In the genomic region with DNA sequence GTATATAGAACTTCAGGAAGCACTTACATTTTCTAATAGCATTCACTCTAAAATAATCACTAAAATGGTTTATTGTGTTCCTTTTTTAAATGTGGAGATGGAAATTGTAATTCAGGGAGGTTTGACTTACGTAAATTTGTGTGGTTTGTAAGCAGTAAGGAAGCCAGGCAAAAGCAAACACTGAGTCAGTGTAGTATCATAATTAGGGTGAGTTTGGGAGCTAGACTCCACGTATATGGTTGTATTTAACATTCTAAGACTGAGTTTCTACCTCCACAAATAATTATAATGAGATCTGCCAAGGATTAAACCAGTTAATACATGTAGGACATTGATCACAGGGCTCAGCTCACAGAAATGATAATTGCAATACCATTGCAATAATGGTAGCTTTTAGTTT, we compare ENCODE assay signal across 15 cellular contexts.
DNase-seq lines count a peak whose midpoint lies in the region; ATAC-seq and TF ChIP-seq lines count a peak whose summit lies in the region.
"Had no signal": no experiment of that assay in that cellular context is flagged by ENCODE, and none has a peak within 500 bp of the region (broad histone marks: within the 10 kb centered on the region; RNA-seq: fewer than 3 reads in every experiment).

No MANE protein-coding gene starts in this region.

- H3K27ac ChIP-seq in HUES48 (ENCODE audit: low read depth, low read length) (peak overlapping the region; percentile 25), RWPE2 (ENCODE audit: poor library complexity, severe bottlenecking) (peak overlapping the region; percentile 15), epithelial cell of prostate (peak overlapping the region; percentile 62), A673 (ENCODE audit: low read depth, low read length, poor library complexity, severe bottlenecking) (no peak overlapping the region)
- H3K27ac ChIP-seq: HL-60 had no signal

- no TSS peak for BruUV-seq in A673 (replicated peaks; lab: Mats Ljungman, UMichigan)

- H3K9ac ChIP-seq in HUES48 (ENCODE audit: low read depth, low read length): no peak overlapping the region

- H3K27me3 ChIP-seq in HUES48 (ENCODE audit: control insufficient read depth, insufficient read depth, low read length) (no peaks in the 10 kb centered on the region), RWPE2 (ENCODE audit: insufficient read depth, poor library complexity, severe bottlenecking) (no peaks in the 10 kb centered on the region), A673 (replicated peaks; ENCODE audit: insufficient read depth, low read depth, low read length, poor library complexity) (no peaks in the 10 kb centered on the region)

- no peak for TF ChIP-seq CTCF in RWPE2 (IDR thresholded peaks at IDR 0.05; ENCODE audit: poor library complexity, severe bottlenecking)
- TF ChIP-seq CTCF in A673 (conservative IDR thresholded peaks at IDR 0.05; ENCODE audit: low read depth, low read length): no peak

- intact Hi-C loops in A673 (cut with micrococcal nuclease; ENCODE audit: unreplicated experiment): no loop called here

- H3K4me3 ChIP-seq in HUES48 (ENCODE audit: low read depth, low read length) (0 out of 2 replicates have a peak overlapping the region, but pooled peaks have one; percentile 12), RWPE2 (ENCODE audit: severe bottlenecking) (no peak overlapping the region), A673 (ENCODE audit: low read depth, low read length, poor library complexity, severe bottlenecking) (no peak overlapping the region)

- no peaks in the 10 kb centered on the region for H3K36me3 ChIP-seq in HUES48 (ENCODE audit: control insufficient read depth, insufficient read depth, low read length)
- no peaks in the 10 kb centered on the region for H3K36me3 ChIP-seq in RWPE2 (ENCODE audit: low read depth)
- no peaks in the 10 kb centered on the region for H3K36me3 ChIP-seq in A673 (ENCODE audit: insufficient read depth, low read length, poor library complexity, severe bottlenecking)

- peaks cover 17% of the 10 kb centered on the region for H3K4me1 ChIP-seq in HUES48 (ENCODE audit: control insufficient read depth, insufficient read depth, low read length)
- H3K4me1 ChIP-seq in RWPE2 (ENCODE audit: insufficient read depth, poor library complexity, severe bottlenecking): peaks cover 21% of the 10 kb centered on the region
- no peaks in the 10 kb centered on the region for H3K4me1 ChIP-seq in A673 (ENCODE audit: insufficient read depth, low read length, poor library complexity, severe bottlenecking)

- H3K9me3 ChIP-seq in HUES48 (ENCODE audit: control insufficient read depth, insufficient read depth, low read length): no peaks in the 10 kb centered on the region
- H3K9me3 ChIP-seq in RWPE2 (ENCODE audit: severe bottlenecking): no peaks in the 10 kb centered on the region
- peaks cover 23% of the 10 kb centered on the region for H3K9me3 ChIP-seq in A673 (ENCODE audit: low read depth, low read length, poor library complexity, severe bottlenecking)

- peak; percentile 7 for DNase-seq in Daoy (ENCODE audit: low read depth)
- DNase-seq in RWPE2 (ENCODE audit: low spot score): no peak
- DNase-seq in epithelial cell of prostate (ENCODE audit: low read depth, low spot score): peak; percentile 43
- no peak for DNase-seq in A673 (ENCODE audit: low spot score)
- DNase-seq in GM19240 (ENCODE audit: insufficient read length, low spot score): no peak
- no peak for DNase-seq in NCI-H524 (lab: John Stamatoyannopoulos, UW)
- DNase-seq: C1 segment of cervical spinal cord; CD4-positive, alpha-beta memory T cell; DMS79 treated with DMSO at 0.1 percent for 48 hours; GDM1; GOT3; HCEC 1CT; HFFc6 had no signal

- POLR2A ChIA-PET in A673 (lab: Charles Lee; ENCODE audit: low non-redundant PET): no interaction called here

- ATAC-seq in RWPE2 (ENCODE audit: low read depth): peak; percentile 96

- CTCF ChIA-PET in A673 (lab: Charles Lee): no interaction called here

Comparison
In these comparisons a context has a peak if more than half of its experiments do, and no peak if none do; other contexts are left out.
1. DNase-seq: peak in Daoy (single experiment) and epithelial cell of prostate (single experiment); none in RWPE2 (single experiment), A673 (single experiment), GM19240 (single experiment) and NCI-H524 (0 of 2).